In genomic region chr14:100662850-100663527, GRCh38 we compare ENCODE assay signal across 8 cellular contexts.
DNase-seq lines count a peak whose midpoint lies in the region; ATAC-seq and TF ChIP-seq lines count a peak whose summit lies in the region.

No MANE protein-coding gene starts in this region.

- no peak for ATAC-seq in GM18858 (IDR thresholded peaks at IDR 0.05; ENCODE audit: unreplicated experiment)

- no peaks in the 10 kb centered on the region for H3K4me1 ChIP-seq in Karpas-422 (ENCODE audit: low read length)

- H3K9me3 ChIP-seq in Karpas-422 (ENCODE audit: low read length), result no peaks in the 10 kb centered on the region

- H4K20me1 ChIP-seq in Karpas-422 (ENCODE audit: insufficient read depth, low read depth, low read length), result no peaks in the 10 kb centered on the region

- no peaks in the 10 kb centered on the region for H3K27me3 ChIP-seq in Karpas-422 (ENCODE audit: low read length)

- no peak overlapping the region for H3K4me3 ChIP-seq in Karpas-422 (ENCODE audit: low read length)
- H3K4me3 ChIP-seq in astrocyte of the spinal cord (ENCODE audit: low read depth, low read length), result no peak overlapping the region

- H3K9ac ChIP-seq in Karpas-422 (ENCODE audit: low read length), result no peak overlapping the region

- no peaks in the 10 kb centered on the region for H3K36me3 ChIP-seq in Karpas-422 (ENCODE audit: insufficient read depth, low read length)

- H3K9me2 ChIP-seq in Karpas-422 (replicated peaks; ENCODE audit: insufficient read depth, low read length), result no peaks in the 10 kb centered on the region

- no peak overlapping the region for H3K4me2 ChIP-seq in Karpas-422 (ENCODE audit: low read depth, low read length, poor library complexity, severe bottlenecking)

- peak; percentile 84 for TF ChIP-seq CTCF in astrocyte of the spinal cord (IDR thresholded peaks at IDR 0.05; ENCODE audit: low read depth, low read length)

- no peaks in the 10 kb centered on the region for H3K79me2 ChIP-seq in Karpas-422 (ENCODE audit: low read length)

- no peak overlapping the region for H2AFZ ChIP-seq in Karpas-422 (ENCODE audit: low read length)

- no peak overlapping the region for H3K27ac ChIP-seq in Karpas-422 (ENCODE audit: low read length)

- in situ Hi-C loops in astrocyte of the spinal cord (cut with HindIII; ENCODE audit: low sequenced_read_pairs), result loop anchor here (25.0 kb wide), 1 partner anchor 251 kb away; no protein-coding TSS in a partner anchor

- DNase-seq in EL (peak; percentile 57), Karpas-422 (peak; percentile 86), T-helper 22 cell (ENCODE audit: low read depth) (peak; percentile 21), astrocyte of the spinal cord (ENCODE audit: low read depth, low spot score) (peak; percentile 64), iPS-NIHi11 (ENCODE audit: low spot score) (peak; percentile 84), NK-92 (lab: John Stamatoyannopoulos, UW; ENCODE audit: unreplicated experiment) (no peak)
- DNase-seq in stimulated activated CD4-positive, alpha-beta T cell treated with anti-CD3 and anti-CD28 coated beads, Interleukin-15, amount 100 ng/mL, for 24 hours, result peak; percentile 76
